Comparison of ENCODE assay signal across 2 cellular contexts in the genomic region with DNA sequence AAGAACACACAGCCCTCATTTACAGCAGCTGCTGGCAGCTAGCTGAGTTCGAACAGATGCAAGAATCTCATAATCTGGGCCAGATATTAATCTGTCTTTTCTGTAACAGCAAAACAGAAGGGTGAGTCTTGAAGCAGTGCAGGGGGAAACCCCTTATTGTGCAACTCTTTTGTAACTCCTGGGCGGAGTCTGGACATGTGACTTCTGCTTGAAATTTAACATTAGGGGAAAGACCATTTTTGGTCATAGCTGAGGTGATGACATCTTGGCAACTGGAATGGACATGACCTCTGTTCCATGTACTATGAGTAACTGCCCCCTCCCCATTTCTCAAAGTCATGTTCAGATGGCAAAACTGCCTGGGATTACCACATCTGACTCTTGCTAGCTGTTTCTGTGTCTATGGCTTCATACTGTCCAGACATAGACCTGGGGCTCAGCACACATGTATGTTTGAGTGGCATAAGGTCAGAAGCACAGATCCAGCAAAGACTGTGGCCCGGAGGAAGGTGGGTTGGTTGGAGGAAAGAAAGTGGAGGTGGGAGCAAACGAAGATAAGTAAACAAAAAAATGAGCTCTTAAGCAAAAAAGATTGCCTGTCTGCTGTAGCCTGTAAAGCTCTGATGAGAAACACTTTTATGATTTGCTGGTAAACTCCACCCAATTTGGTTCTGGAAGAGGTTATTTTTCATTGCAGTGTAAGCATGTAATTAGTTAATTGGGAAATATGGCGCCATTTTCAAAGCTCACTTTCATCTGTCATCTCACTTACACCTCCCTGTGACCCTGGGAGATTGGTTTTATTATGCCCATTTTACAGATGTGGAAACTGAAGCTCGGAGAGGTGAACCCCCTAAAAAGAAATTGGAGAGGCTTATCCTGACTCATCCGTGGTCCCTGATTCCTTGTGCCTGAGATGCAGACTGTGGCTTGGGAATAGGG.
TF ChIP-seq lines count a peak whose summit lies in the region.

No MANE protein-coding gene starts in this region.

TF ChIP-seq in K562, 482 proteins besides CTCF, POLR2A, EP300 and RAD21 (continued from another document and continues in another):
- TF ChIP-seq, protein P1, sequence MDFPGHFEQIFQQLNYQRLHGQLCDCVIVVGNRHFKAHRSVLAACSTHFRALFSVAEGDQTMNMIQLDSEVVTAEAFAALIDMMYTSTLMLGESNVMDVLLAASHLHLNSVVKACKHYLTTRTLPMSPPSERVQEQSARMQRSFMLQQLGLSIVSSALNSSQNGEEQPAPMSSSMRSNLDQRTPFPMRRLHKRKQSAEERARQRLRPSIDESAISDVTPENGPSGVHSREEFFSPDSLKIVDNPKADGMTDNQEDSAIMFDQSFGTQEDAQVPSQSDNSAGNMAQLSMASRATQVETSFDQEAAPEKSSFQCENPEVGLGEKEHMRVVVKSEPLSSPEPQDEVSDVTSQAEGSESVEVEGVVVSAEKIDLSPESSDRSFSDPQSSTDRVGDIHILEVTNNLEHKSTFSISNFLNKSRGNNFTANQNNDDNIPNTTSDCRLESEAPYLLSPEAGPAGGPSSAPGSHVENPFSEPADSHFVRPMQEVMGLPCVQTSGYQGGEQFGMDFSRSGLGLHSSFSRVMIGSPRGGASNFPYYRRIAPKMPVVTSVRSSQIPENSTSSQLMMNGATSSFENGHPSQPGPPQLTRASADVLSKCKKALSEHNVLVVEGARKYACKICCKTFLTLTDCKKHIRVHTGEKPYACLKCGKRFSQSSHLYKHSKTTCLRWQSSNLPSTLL (IDR thresholded peaks at IDR 0.05): no peak
- TF ChIP-seq MAFG (tag; conservative IDR thresholded peaks at IDR 0.05) (peak; percentile 36; the same call in 1 of the 2 replicates), GABPA (tag; conservative IDR thresholded peaks at IDR 0.05; ENCODE audit: low read depth) (peak; percentile 47), PTTG1 (tag; IDR thresholded peaks at IDR 0.05; ENCODE audit: low read depth) (0 out of 2 replicates have a peak, but pooled peaks have one; percentile 55), JUN (IDR thresholded peaks at IDR 0.05; ENCODE audit: borderline replicate concordance, low read depth, low read length) (peak; percentile 90), JUN (CRISPR knock-in tag; IDR thresholded peaks at IDR 0.05; ENCODE audit: borderline replicate concordance) (no peak), C11orf30 (IDR thresholded peaks at IDR 0.05; ENCODE audit: low read depth) (peak; percentile 80), NR2C2 (CRISPR knock-in tag; IDR thresholded peaks at IDR 0.05) (no peak), NR2C2 (tag; IDR thresholded peaks at IDR 0.05) (peak; percentile 93), ESRRA (IDR thresholded peaks at IDR 0.05; ENCODE audit: borderline replicate concordance, low read depth) (peak; percentile 86), CEBPB (tag; IDR thresholded peaks at IDR 0.05) (peak; percentile 100), NFXL1 (CRISPR knock-in tag; IDR thresholded peaks at IDR 0.05) (peak; percentile 69; the same call in 1 of the 2 replicates), ERF (CRISPR knock-in tag; IDR thresholded peaks at IDR 0.05) (no peak), KLF6 (CRISPR knock-in tag; IDR thresholded peaks at IDR 0.05; ENCODE audit: borderline replicate concordance) (peak; percentile 42; the same call in 1 of the 2 replicates), POLR2AphosphoS5 (IDR thresholded peaks at IDR 0.05; ENCODE audit: control insufficient read depth, insufficient read depth, low read depth, low read length) (no peak), ZNF668 (CRISPR knock-in tag; IDR thresholded peaks at IDR 0.05) (no peak)
- TF ChIP-seq, protein P2, sequence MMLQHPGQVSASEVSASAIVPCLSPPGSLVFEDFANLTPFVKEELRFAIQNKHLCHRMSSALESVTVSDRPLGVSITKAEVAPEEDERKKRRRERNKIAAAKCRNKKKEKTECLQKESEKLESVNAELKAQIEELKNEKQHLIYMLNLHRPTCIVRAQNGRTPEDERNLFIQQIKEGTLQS (IDR thresholded peaks at IDR 0.05): peak; percentile 98
- TF ChIP-seq, protein P2 (CRISPR knock-in tag; conservative IDR thresholded peaks at IDR 0.05): 0 out of 2 replicates have a peak, but pooled peaks have one; percentile 18
- TF ChIP-seq, protein P3, sequence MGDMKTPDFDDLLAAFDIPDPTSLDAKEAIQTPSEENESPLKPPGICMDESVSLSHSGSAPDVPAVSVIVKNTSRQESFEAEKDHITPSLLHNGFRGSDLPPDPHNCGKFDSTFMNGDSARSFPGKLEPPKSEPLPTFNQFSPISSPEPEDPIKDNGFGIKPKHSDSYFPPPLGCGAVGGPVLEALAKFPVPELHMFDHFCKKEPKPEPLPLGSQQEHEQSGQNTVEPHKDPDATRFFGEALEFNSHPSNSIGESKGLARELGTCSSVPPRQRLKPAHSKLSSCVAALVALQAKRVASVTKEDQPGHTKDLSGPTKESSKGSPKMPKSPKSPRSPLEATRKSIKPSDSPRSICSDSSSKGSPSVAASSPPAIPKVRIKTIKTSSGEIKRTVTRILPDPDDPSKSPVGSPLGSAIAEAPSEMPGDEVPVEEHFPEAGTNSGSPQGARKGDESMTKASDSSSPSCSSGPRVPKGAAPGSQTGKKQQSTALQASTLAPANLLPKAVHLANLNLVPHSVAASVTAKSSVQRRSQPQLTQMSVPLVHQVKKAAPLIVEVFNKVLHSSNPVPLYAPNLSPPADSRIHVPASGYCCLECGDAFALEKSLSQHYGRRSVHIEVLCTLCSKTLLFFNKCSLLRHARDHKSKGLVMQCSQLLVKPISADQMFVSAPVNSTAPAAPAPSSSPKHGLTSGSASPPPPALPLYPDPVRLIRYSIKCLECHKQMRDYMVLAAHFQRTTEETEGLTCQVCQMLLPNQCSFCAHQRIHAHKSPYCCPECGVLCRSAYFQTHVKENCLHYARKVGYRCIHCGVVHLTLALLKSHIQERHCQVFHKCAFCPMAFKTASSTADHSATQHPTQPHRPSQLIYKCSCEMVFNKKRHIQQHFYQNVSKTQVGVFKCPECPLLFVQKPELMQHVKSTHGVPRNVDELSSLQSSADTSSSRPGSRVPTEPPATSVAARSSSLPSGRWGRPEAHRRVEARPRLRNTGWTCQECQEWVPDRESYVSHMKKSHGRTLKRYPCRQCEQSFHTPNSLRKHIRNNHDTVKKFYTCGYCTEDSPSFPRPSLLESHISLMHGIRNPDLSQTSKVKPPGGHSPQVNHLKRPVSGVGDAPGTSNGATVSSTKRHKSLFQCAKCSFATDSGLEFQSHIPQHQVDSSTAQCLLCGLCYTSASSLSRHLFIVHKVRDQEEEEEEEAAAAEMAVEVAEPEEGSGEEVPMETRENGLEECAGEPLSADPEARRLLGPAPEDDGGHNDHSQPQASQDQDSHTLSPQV (IDR thresholded peaks at IDR 0.05): peak; percentile 13; the same call in 1 of the 2 replicates
- TF ChIP-seq, protein P4, sequence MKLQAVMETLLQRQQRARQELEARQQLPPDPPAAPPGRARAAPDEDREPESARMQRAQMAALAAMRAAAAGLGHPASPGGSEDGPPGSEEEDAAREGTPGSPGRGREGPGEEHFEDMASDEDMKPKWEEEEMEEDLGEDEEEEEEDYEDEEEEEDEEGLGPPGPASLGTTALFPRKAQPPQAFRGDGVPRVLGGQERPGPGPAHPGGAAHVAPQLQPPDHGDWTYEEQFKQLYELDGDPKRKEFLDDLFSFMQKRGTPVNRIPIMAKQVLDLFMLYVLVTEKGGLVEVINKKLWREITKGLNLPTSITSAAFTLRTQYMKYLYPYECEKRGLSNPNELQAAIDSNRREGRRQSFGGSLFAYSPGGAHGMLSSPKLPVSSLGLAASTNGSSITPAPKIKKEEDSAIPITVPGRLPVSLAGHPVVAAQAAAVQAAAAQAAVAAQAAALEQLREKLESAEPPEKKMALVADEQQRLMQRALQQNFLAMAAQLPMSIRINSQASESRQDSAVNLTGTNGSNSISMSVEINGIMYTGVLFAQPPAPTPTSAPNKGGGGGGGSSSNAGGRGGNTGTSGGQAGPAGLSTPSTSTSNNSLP (IDR thresholded peaks at IDR 0.05; ENCODE audit: borderline replicate concordance, low read depth, low read length): peak; percentile 53; the same call in 1 of the 2 replicates

TF ChIP-seq in HepG2, 621 proteins besides CTCF, POLR2A, EP300 and RAD21 (continued from another document and continues in another):
- TF ChIP-seq, protein P5, sequence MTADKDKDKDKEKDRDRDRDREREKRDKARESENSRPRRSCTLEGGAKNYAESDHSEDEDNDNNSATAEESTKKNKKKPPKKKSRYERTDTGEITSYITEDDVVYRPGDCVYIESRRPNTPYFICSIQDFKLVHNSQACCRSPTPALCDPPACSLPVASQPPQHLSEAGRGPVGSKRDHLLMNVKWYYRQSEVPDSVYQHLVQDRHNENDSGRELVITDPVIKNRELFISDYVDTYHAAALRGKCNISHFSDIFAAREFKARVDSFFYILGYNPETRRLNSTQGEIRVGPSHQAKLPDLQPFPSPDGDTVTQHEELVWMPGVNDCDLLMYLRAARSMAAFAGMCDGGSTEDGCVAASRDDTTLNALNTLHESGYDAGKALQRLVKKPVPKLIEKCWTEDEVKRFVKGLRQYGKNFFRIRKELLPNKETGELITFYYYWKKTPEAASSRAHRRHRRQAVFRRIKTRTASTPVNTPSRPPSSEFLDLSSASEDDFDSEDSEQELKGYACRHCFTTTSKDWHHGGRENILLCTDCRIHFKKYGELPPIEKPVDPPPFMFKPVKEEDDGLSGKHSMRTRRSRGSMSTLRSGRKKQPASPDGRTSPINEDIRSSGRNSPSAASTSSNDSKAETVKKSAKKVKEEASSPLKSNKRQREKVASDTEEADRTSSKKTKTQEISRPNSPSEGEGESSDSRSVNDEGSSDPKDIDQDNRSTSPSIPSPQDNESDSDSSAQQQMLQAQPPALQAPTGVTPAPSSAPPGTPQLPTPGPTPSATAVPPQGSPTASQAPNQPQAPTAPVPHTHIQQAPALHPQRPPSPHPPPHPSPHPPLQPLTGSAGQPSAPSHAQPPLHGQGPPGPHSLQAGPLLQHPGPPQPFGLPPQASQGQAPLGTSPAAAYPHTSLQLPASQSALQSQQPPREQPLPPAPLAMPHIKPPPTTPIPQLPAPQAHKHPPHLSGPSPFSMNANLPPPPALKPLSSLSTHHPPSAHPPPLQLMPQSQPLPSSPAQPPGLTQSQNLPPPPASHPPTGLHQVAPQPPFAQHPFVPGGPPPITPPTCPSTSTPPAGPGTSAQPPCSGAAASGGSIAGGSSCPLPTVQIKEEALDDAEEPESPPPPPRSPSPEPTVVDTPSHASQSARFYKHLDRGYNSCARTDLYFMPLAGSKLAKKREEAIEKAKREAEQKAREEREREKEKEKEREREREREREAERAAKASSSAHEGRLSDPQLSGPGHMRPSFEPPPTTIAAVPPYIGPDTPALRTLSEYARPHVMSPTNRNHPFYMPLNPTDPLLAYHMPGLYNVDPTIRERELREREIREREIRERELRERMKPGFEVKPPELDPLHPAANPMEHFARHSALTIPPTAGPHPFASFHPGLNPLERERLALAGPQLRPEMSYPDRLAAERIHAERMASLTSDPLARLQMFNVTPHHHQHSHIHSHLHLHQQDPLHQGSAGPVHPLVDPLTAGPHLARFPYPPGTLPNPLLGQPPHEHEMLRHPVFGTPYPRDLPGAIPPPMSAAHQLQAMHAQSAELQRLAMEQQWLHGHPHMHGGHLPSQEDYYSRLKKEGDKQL (CRISPR knock-in tag; IDR thresholded peaks at IDR 0.05; ENCODE audit: low read depth): no peak
- TF ChIP-seq, protein P6, sequence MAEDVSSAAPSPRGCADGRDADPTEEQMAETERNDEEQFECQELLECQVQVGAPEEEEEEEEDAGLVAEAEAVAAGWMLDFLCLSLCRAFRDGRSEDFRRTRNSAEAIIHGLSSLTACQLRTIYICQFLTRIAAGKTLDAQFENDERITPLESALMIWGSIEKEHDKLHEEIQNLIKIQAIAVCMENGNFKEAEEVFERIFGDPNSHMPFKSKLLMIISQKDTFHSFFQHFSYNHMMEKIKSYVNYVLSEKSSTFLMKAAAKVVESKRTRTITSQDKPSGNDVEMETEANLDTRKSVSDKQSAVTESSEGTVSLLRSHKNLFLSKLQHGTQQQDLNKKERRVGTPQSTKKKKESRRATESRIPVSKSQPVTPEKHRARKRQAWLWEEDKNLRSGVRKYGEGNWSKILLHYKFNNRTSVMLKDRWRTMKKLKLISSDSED (CRISPR knock-in tag; IDR thresholded peaks at IDR 0.05): no peak
- TF ChIP-seq MBD4 (IDR thresholded peaks at IDR 0.05; ENCODE audit: borderline replicate concordance, low read length) (no peak), HMG20B (CRISPR knock-in tag; conservative IDR thresholded peaks at IDR 0.05) (peak; percentile 6; the same call in 1 of the 2 replicates), ZNF883 (CRISPR knock-in tag; IDR thresholded peaks at IDR 0.05; ENCODE audit: not compliant biosample characterization) (no peak), KLF6 (CRISPR knock-in tag; IDR thresholded peaks at IDR 0.05) (peak; percentile 56; the same call in 1 of the 2 replicates), ZNF841 (CRISPR knock-in tag; IDR thresholded peaks at IDR 0.05; ENCODE audit: borderline replicate concordance) (no peak), HIVEP1 (CRISPR knock-in tag; IDR thresholded peaks at IDR 0.05) (peak; percentile 99)
- TF ChIP-seq, protein P7, sequence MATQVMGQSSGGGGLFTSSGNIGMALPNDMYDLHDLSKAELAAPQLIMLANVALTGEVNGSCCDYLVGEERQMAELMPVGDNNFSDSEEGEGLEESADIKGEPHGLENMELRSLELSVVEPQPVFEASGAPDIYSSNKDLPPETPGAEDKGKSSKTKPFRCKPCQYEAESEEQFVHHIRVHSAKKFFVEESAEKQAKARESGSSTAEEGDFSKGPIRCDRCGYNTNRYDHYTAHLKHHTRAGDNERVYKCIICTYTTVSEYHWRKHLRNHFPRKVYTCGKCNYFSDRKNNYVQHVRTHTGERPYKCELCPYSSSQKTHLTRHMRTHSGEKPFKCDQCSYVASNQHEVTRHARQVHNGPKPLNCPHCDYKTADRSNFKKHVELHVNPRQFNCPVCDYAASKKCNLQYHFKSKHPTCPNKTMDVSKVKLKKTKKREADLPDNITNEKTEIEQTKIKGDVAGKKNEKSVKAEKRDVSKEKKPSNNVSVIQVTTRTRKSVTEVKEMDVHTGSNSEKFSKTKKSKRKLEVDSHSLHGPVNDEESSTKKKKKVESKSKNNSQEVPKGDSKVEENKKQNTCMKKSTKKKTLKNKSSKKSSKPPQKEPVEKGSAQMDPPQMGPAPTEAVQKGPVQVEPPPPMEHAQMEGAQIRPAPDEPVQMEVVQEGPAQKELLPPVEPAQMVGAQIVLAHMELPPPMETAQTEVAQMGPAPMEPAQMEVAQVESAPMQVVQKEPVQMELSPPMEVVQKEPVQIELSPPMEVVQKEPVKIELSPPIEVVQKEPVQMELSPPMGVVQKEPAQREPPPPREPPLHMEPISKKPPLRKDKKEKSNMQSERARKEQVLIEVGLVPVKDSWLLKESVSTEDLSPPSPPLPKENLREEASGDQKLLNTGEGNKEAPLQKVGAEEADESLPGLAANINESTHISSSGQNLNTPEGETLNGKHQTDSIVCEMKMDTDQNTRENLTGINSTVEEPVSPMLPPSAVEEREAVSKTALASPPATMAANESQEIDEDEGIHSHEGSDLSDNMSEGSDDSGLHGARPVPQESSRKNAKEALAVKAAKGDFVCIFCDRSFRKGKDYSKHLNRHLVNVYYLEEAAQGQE (IDR thresholded peaks at IDR 0.05; ENCODE audit: borderline replicate concordance in 1 of 2, low read depth in 1 of 2, low read length in 2 of 2): no peak
- TF ChIP-seq, protein P8, sequence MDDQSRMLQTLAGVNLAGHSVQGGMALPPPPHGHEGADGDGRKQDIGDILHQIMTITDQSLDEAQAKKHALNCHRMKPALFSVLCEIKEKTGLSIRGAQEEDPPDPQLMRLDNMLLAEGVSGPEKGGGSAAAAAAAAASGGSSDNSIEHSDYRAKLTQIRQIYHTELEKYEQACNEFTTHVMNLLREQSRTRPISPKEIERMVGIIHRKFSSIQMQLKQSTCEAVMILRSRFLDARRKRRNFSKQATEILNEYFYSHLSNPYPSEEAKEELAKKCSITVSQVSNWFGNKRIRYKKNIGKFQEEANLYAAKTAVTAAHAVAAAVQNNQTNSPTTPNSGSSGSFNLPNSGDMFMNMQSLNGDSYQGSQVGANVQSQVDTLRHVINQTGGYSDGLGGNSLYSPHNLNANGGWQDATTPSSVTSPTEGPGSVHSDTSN (CRISPR knock-in tag; IDR thresholded peaks at IDR 0.05; ENCODE audit: borderline replicate concordance): no peak
